ENCODE assay signal across 8 cellular contexts in genomic region chr4:127782275-127783025, GRCh38. TPM values are rescaled to one million over a fixed set of nuclear protein-coding genes. Genes with fewer than 3 reads are reported as not detected.
A peak's percentile ranks its signal among the peaks of the same experiment; 100 is the strongest.
DNase-seq lines count a peak whose midpoint lies in the region; ATAC-seq lines count a peak whose summit lies in the region.

Gene HSPA4L, plus strand, starts transcription at chr4:127782322. Its CDS starts 229 bp downstream, at chr4:127782551.

- peak; percentile 45 for ATAC-seq in GM18867 (IDR thresholded peaks at IDR 0.05; ENCODE audit: unreplicated experiment)
- ATAC-seq in HG03045 (IDR thresholded peaks at IDR 0.05; ENCODE audit: unreplicated experiment), result peak; percentile 45
- peak; percentile 59 for ATAC-seq in activated CD4-positive, alpha-beta T cell treated with anti-CD3 and anti-CD28 coated beads for 36 hours

- peaks cover 2% of the 10 kb centered on the region for H3K36me3 Mint-ChIP-seq in activated CD4-positive, alpha-beta T cell treated with anti-CD3 and anti-CD28 coated beads for 36 hours (ENCODE audit: low read depth)

- H3K9me3 Mint-ChIP-seq in activated CD4-positive, alpha-beta T cell treated with anti-CD3 and anti-CD28 coated beads for 36 hours (ENCODE audit: low read depth), result no peaks in the 10 kb centered on the region

- H3K27me3 Mint-ChIP-seq in activated CD4-positive, alpha-beta T cell treated with anti-CD3 and anti-CD28 coated beads for 36 hours, result peaks cover 56% of the 10 kb centered on the region

- peak within 1 kb of the TSS; percentile 86 for H3K27ac Mint-ChIP-seq in activated CD4-positive, alpha-beta T cell treated with anti-CD3 and anti-CD28 coated beads for 36 hours

- H3K4me1 Mint-ChIP-seq in activated CD4-positive, alpha-beta T cell treated with anti-CD3 and anti-CD28 coated beads for 36 hours, result peaks cover 14% of the 10 kb centered on the region

- CTCF ChIA-PET in activated CD4-positive, alpha-beta T cell treated with anti-CD3 and anti-CD28 coated beads for 36 hours (lab: Charles Lee), result interaction anchor here (0.6 to 1.1 kb wide), 5 partner anchors 38 to 804 kb away, joined by 3 to 6 read pairs (median 3); no protein-coding TSS in a partner anchor

- intact Hi-C loops in activated CD4-positive, alpha-beta T cell treated with anti-CD3 and anti-CD28 coated beads for 36 hours (cut with DNase I, micrococcal nuclease), result loop anchor here (1.0 to 10.0 kb wide), 7 partner anchors 98 to 505 kb away; partner anchors contain the start of genes ABHD18 (in 2 of the 2), MFSD8 (in 2 of the 2), INTU (in 1 of the 2) and LARP1B (in 1 of the 2)

- H3K4me3 Mint-ChIP-seq in activated CD4-positive, alpha-beta T cell treated with anti-CD3 and anti-CD28 coated beads for 36 hours, result peak within 1 kb of the TSS; percentile 74

- DNase-seq in AG20443 (ENCODE audit: low spot score) (peak; percentile 34), NCI-H2171 (lab: John Stamatoyannopoulos, UW) (peak; percentile 44), medulla oblongata (ENCODE audit: extremely low spot score) (peak; percentile 51)
- peak; percentile 65 for DNase-seq in activated CD4-positive, alpha-beta T cell treated with anti-CD3 and anti-CD28 coated beads for 36 hours
- peak; percentile 1 for DNase-seq in effector CD8-positive, alpha-beta T cell (lab: John Stamatoyannopoulos, UW)
- DNase-seq in stimulated activated CD8-positive, alpha-beta memory T cell treated with anti-CD3 and anti-CD28 coated beads, Interleukin-4, amount 100 ng/mL, for 48 hours, result peak; percentile 58

- POLR2A ChIA-PET in activated CD4-positive, alpha-beta T cell treated with anti-CD3 and anti-CD28 coated beads for 36 hours (lab: Charles Lee), result interaction anchor here (1.4 kb wide), 1 partner anchor 98 kb away, joined by 5 read pairs; the partner anchor contains the start of gene PLK4

RNA-seq across cellular contexts. Expression of gene HSPA4L, which starts in this region (rescaled TPM):
- total RNA-seq in activated CD4-positive, alpha-beta T cell treated with anti-CD3 and anti-CD28 coated beads for 36 hours, result 1 to 10 TPM; 2.7 to 3.0 TPM

Comparison
In these comparisons a context has a peak if more than half of its experiments do, and no peak if none do; other contexts are left out.
1. Peak in every context shown above with its lines: DNase-seq and ATAC-seq.
2. DNase-seq: peak in every context shown above with its lines; median percentile 65 in activated CD4-positive, alpha-beta T cell treated with anti-CD3 and anti-CD28 coated beads for 36 hours; 58 in stimulated activated CD8-positive, alpha-beta memory T cell treated with anti-CD3 and anti-CD28 coated beads, Interleukin-4, amount 100 ng/mL, for 48 hours; 51 in medulla oblongata; 44 in NCI-H2171; 34 in AG20443; 1 in effector CD8-positive, alpha-beta T cell.